8 cellular contexts compared by ENCODE assay signal in genomic region chr5:172887735-172888134, GRCh38. TPM values are rescaled to one million over a fixed set of nuclear protein-coding genes. Genes with fewer than 3 reads are reported as not detected.
DNase-seq lines count a peak whose midpoint lies in the region; ATAC-seq and TF ChIP-seq lines count a peak whose summit lies in the region.

No MANE protein-coding gene starts in this region.

- no peak overlapping the region for H2BK20ac ChIP-seq in H9 (ENCODE audit: low read depth, low read length, poor library complexity, severe bottlenecking)

- CTCF ChIA-PET in CD8-positive, alpha-beta memory T cell (lab: Charles Lee): no interaction called here

- no peak overlapping the region for H2AFZ ChIP-seq in H9 (ENCODE audit: low read length)

- no peaks in the 10 kb centered on the region for H3K4me1 ChIP-seq in H9 (ENCODE audit: insufficient read depth, low read length)
- no peaks in the 10 kb centered on the region for H3K4me1 ChIP-seq in mesendoderm (ENCODE audit: control insufficient read depth, low read depth, low read length)
- H3K4me1 ChIP-seq in spleen: peaks cover 7 to 74% (median 33%) of the 10 kb centered on the region in 6 donors
- H3K4me1 ChIP-seq in CD8-positive, alpha-beta memory T cell (ENCODE audit: insufficient read depth, low read length): no peaks in the 10 kb centered on the region

- H2BK15ac ChIP-seq in H9 (ENCODE audit: low read depth, low read length) (no peak overlapping the region), mesendoderm (replicated peaks; ENCODE audit: low read depth) (no peak overlapping the region)

- H3K79me2 ChIP-seq in H9 (ENCODE audit: insufficient read depth, low read length): no peaks in the 10 kb centered on the region
- H3K79me2 ChIP-seq in mesendoderm (ENCODE audit: control insufficient read depth, insufficient read depth, low read length): no peaks in the 10 kb centered on the region

- no peak overlapping the region for H3K18ac ChIP-seq in H9 (ENCODE audit: insufficient read length, low read depth, low read length)
- no peak overlapping the region for H3K18ac ChIP-seq in mesendoderm (ENCODE audit: low read length)

- TF ChIP-seq POLR2A in spleen (IDR thresholded peaks at IDR 0.05): no peak

- no peak overlapping the region for H3K4ac ChIP-seq in H9 (ENCODE audit: low read depth, low read length)
- H3K4ac ChIP-seq in mesendoderm (ENCODE audit: low read depth, low read length): no peak overlapping the region

- H4K5ac ChIP-seq in H9 (ENCODE audit: insufficient read length, low read depth, low read length) (no peak overlapping the region), mesendoderm (ENCODE audit: low read length) (no peak overlapping the region)

- no peak overlapping the region for H2BK12ac ChIP-seq in H9 (ENCODE audit: insufficient read length, low read depth, low read length)

- no peak overlapping the region for H3K14ac ChIP-seq in H9 (ENCODE audit: insufficient read depth, low read length)

- H3K9ac ChIP-seq in H9 (ENCODE audit: extremely low read depth, insufficient read length, low read length) (no peak overlapping the region), mesendoderm (ENCODE audit: low read length) (no peak overlapping the region)

- intact Hi-C loops in dorsolateral prefrontal cortex (cut with DNase I) (no loop called here), spleen (cut with DNase I; ENCODE audit: low total_unique reads) (no loop called here)

- H4K8ac ChIP-seq in H9 (replicated peaks; ENCODE audit: insufficient read length, low read depth, low read length) (no peak overlapping the region), mesendoderm (ENCODE audit: low read depth, low read length) (no peak overlapping the region)

- peaks cover 0 to 4% of the 10 kb centered on the region in 2 experiments; a peak in 2 of 5 replicates for H3K9me3 Mint-ChIP-seq in H9
- H3K9me3 Mint-ChIP-seq in CD8-positive, alpha-beta memory T cell: no peaks in the 10 kb centered on the region

- H4K91ac ChIP-seq in H9 (ENCODE audit: insufficient read length, low read depth, low read length): no peak overlapping the region

- no peaks in the 10 kb centered on the region for H3K23me2 ChIP-seq in H9 (ENCODE audit: insufficient read length, low read depth, low read length, poor library complexity, severe bottlenecking)

- H2BK120ac ChIP-seq in H9 (ENCODE audit: low read depth, low read length, poor library complexity, severe bottlenecking) (no peak overlapping the region), mesendoderm (ENCODE audit: low read depth, low read length) (no peak overlapping the region)

- H3K36me3 Mint-ChIP-seq in H9 (ENCODE audit: insufficient read depth in 1 of 3, low read depth in 3 of 3): peaks cover 21 to 50% (median 42%) of the 10 kb centered on the region in 3 experiments
- peaks cover 0 to 52% (median 10%) of the 10 kb centered on the region in 3 donors for H3K36me3 Mint-ChIP-seq in CD8-positive, alpha-beta memory T cell

- H2BK5ac ChIP-seq in H9 (ENCODE audit: insufficient read length, low read length): no peak overlapping the region
- H2BK5ac ChIP-seq in mesendoderm (ENCODE audit: low read length): no peak overlapping the region

- H3T11ph ChIP-seq in H9 (ENCODE audit: low read length): no peak overlapping the region

- peaks cover 3 to 19% of the 10 kb centered on the region in 2 experiments for H3K4me1 Mint-ChIP-seq in H9
- peaks cover 9 to 18% (median 14%) of the 10 kb centered on the region in 3 donors for H3K4me1 Mint-ChIP-seq in CD8-positive, alpha-beta memory T cell

- H3K56ac ChIP-seq in H9 (ENCODE audit: insufficient read length, low read depth, low read length) (no peak overlapping the region), mesendoderm (ENCODE audit: low read length) (no peak overlapping the region)

- no peak for ATAC-seq in GM18520 (IDR thresholded peaks at IDR 0.05; ENCODE audit: unreplicated experiment)

- H3K36me3 ChIP-seq in mesendoderm (ENCODE audit: control insufficient read depth, insufficient read depth, low read length) (peaks cover 3% of the 10 kb centered on the region), spleen (peaks cover 0 to 79% (median 22%) of the 10 kb centered on the region in 6 donors)
- no peaks in the 10 kb centered on the region for H3K36me3 ChIP-seq in CD8-positive, alpha-beta memory T cell (ENCODE audit: insufficient read depth, low read length)

- H3K4me3 ChIP-seq in dorsolateral prefrontal cortex (peak overlapping the region in 9 of 59 donors; percentile 7 to 30 (median 27)), mesendoderm (ENCODE audit: low read length) (no peak overlapping the region), spleen (peak overlapping the region in 1 of 8 donors; percentile 54)
- no peak overlapping the region for H3K4me3 ChIP-seq in CD8-positive, alpha-beta memory T cell (ENCODE audit: low read length)

- WGBS in H9 (ENCODE audit: extremely low coverage, insufficient read length, low lambda C conversion rate): no CpG with 5 or more reads among the region's 9 CpGs
- WGBS in mesendoderm (ENCODE audit: extremely low coverage, insufficient coverage, low lambda C conversion rate): no CpG with 5 or more reads among the region's 9 CpGs
- WGBS in spleen, 5 donors: 45 to 70% (median 51%) methylated on average over 9 of the region's 9 CpGs

- H3K23ac ChIP-seq in H9 (ENCODE audit: insufficient read length, low read depth, low read length) (no peak overlapping the region), mesendoderm (ENCODE audit: low read length) (no peak overlapping the region)

- DNase-seq in H9 (no peak), dorsolateral prefrontal cortex (peak in 6 of 10 donors; percentile 58 to 80 (median 72)), mesendoderm (peak; percentile 59), spleen (no peak), medulla oblongata (ENCODE audit: extremely low spot score) (no peak), activated T-cell treated with anti-CD3 and anti-CD28 coated beads for 4 hours (no peak)
- DNase-seq in CD8-positive, alpha-beta memory T cell: no peak

- H3K9me3 ChIP-seq in H9 (ENCODE audit: control insufficient read depth, low read depth, low read length): no peaks in the 10 kb centered on the region
- no peaks in the 10 kb centered on the region for H3K9me3 ChIP-seq in spleen
- H3K9me3 ChIP-seq in CD8-positive, alpha-beta memory T cell (ENCODE audit: low read length): no peaks in the 10 kb centered on the region

- H3K27me3 Mint-ChIP-seq in H9 (ENCODE audit: low read depth): no peaks in the 10 kb centered on the region
- H3K27me3 Mint-ChIP-seq in CD8-positive, alpha-beta memory T cell: no peaks in the 10 kb centered on the region

- H3K27ac ChIP-seq in H9 (ENCODE audit: insufficient read length, low read depth, low read length) (no peak overlapping the region), dorsolateral prefrontal cortex (peak overlapping the region in 58 of 59 donors; percentile 15 to 93 (median 80)), mesendoderm (ENCODE audit: low read depth, low read length) (no peak overlapping the region), spleen (peak overlapping the region; percentile 45 to 91 (median 86))
- H3K27ac ChIP-seq in CD8-positive, alpha-beta memory T cell (ENCODE audit: low read depth, low read length): no peak overlapping the region

- H3K27me3 ChIP-seq in H9 (ENCODE audit: insufficient read depth, low read length) (no peaks in the 10 kb centered on the region), dorsolateral prefrontal cortex (no peaks in the 10 kb centered on the region), mesendoderm (ENCODE audit: insufficient read depth, low read length, poor library complexity) (no peaks in the 10 kb centered on the region), spleen (replicated peaks in 1 of 7) (no peaks in the 10 kb centered on the region)
- no peaks in the 10 kb centered on the region for H3K27me3 ChIP-seq in CD8-positive, alpha-beta memory T cell (ENCODE audit: insufficient read depth, low read length, poor library complexity, severe bottlenecking)

- POLR2A ChIA-PET in CD8-positive, alpha-beta memory T cell (lab: Charles Lee): no interaction called here

- H3K4me2 ChIP-seq in H9 (ENCODE audit: insufficient read depth, insufficient read length, low read length) (no peak overlapping the region), mesendoderm (ENCODE audit: low read length) (no peak overlapping the region)

- H3K79me1 ChIP-seq in H9 (ENCODE audit: insufficient read depth, low read depth, low read length, poor library complexity, severe bottlenecking) (peaks cover 2% of the 10 kb centered on the region), mesendoderm (ENCODE audit: low read length) (peaks cover 12% of the 10 kb centered on the region)

- H4K20me1 ChIP-seq in H9 (ENCODE audit: control insufficient read depth, insufficient read depth, insufficient read length): peaks cover 3% of the 10 kb centered on the region

- peak overlapping the region in 2 of 3 experiments; percentile 20 to 83; a peak in 4 of 7 replicates for H3K27ac Mint-ChIP-seq in H9
- H3K27ac Mint-ChIP-seq in CD8-positive, alpha-beta memory T cell: peak overlapping the region in 2 of 8 donors; percentile 29 to 79

- no peak overlapping the region for H3K4me3 Mint-ChIP-seq in H9
- no peak overlapping the region for H3K4me3 Mint-ChIP-seq in CD8-positive, alpha-beta memory T cell

- TF ChIP-seq CTCF in H9 (conservative IDR thresholded peaks at IDR 0.05) (no peak), dorsolateral prefrontal cortex (IDR thresholded peaks at IDR 0.05 in 54 of 56, conservative IDR thresholded peaks at IDR 0.05 in 2 of 56; ENCODE audit: low read depth in 1 of 56, partially characterized antibody in 56 of 56) (no peak), spleen (IDR thresholded peaks at IDR 0.05 in 8 of 11, conservative IDR thresholded peaks at IDR 0.05 in 3 of 11) (no peak)

- H2AK5ac ChIP-seq in H9 (ENCODE audit: insufficient read length, low read length) (no peak overlapping the region), mesendoderm (ENCODE audit: low read length) (no peak overlapping the region)

RNA-seq across cellular contexts. Expression of gene ERGIC1, which starts 53.7 kb away (rescaled TPM):
- total RNA-seq in H9 (2021): 74.2 and 77.0 TPM in 2 replicates
- total RNA-seq in dorsolateral prefrontal cortex: 100 to 1,000 TPM in 4 of 120 experiments, 10 to 100 TPM in 116; 48.4 to 109 (median 68.1) TPM
- 55.0 TPM for polyA plus RNA-seq in mesendoderm (2013, experiment 1 of 2)
- polyA plus RNA-seq in mesendoderm (2013, experiment 2 of 2): 57.1 TPM
- total RNA-seq in spleen: 100 to 1,000 TPM in 6 of 7 donors, 10 to 100 TPM in 1; 96.6 to 166 (median 143) TPM
- polyA plus RNA-seq in spleen: 10 to 100 TPM; 36.9 to 84.6 (median 46.8) TPM
- total RNA-seq in CD8-positive, alpha-beta memory T cell: 10 to 100 TPM; 39.7 to 39.9 TPM
- 25.9 TPM for polyA plus RNA-seq in CD8-positive, alpha-beta memory T cell

Comparison
In these comparisons a context has a peak if more than half of its experiments do, and no peak if none do; other contexts are left out.
1. DNase-seq: peak in dorsolateral prefrontal cortex (6 of 10) and mesendoderm (single experiment); none in H9 (single experiment), spleen (single experiment), medulla oblongata (single experiment), CD8-positive, alpha-beta memory T cell (0 of 5) and activated T-cell treated with anti-CD3 and anti-CD28 coated beads for 4 hours (single experiment).
2. H3K27ac ChIP-seq: peak in dorsolateral prefrontal cortex (58 of 59) and spleen (8 of 8); none in H9 (single experiment), mesendoderm (single experiment) and CD8-positive, alpha-beta memory T cell (single experiment).